Comparison of ENCODE assay signal across 1 cellular context in genomic region chr20:8535403-8536003, GRCh38.
TF ChIP-seq lines count a peak whose summit lies in the region.

No MANE protein-coding gene starts in this region.

TF ChIP-seq in HCT116, 20 proteins besides CTCF, POLR2A, EP300 and RAD21 (continued from another document):
- TF ChIP-seq EZH2 (IDR thresholded peaks at IDR 0.05) (no peak), FOSL1 (IDR thresholded peaks at IDR 0.05; ENCODE audit: low read depth) (no peak), REST (IDR thresholded peaks at IDR 0.05; ENCODE audit: low read depth) (no peak), ZBTB33 (IDR thresholded peaks at IDR 0.05; ENCODE audit: extremely low read depth, insufficient replicate concordance, low read length) (no peak), JUND (IDR thresholded peaks at IDR 0.05) (no peak), YY1 (IDR thresholded peaks at IDR 0.05; ENCODE audit: extremely low read depth, insufficient replicate concordance, low read depth, low read length) (no peak), EZH2phosphoT487 (IDR thresholded peaks at IDR 0.05; ENCODE audit: borderline replicate concordance) (no peak), SP1 (IDR thresholded peaks at IDR 0.05; ENCODE audit: low read depth) (no peak), CBX3 (IDR thresholded peaks at IDR 0.05; ENCODE audit: low read depth) (no peak)
TF ChIP-seq in HCT116: peak in this region for 0.
